Comparison of ENCODE assay signal across 9 cellular contexts in genomic region chr6:149483849-149484635, GRCh38. TPM values are rescaled to one million over a fixed set of nuclear protein-coding genes. Genes with fewer than 3 reads are reported as not detected.
A peak's percentile ranks its signal among the peaks of the same experiment; 100 is the strongest.
DNase-seq lines count a peak whose midpoint lies in the region; ATAC-seq and TF ChIP-seq lines count a peak whose summit lies in the region.
"Had no signal": no experiment of that assay in that cellular context is flagged by ENCODE, and none has a peak within 500 bp of the region (broad histone marks: within the 10 kb centered on the region; RNA-seq: fewer than 3 reads in every experiment).

No MANE protein-coding gene starts in this region.

- ATAC-seq in stimulated activated naive CD8-positive, alpha-beta T cell treated with anti-CD3 and anti-CD28 coated beads, Interleukin-15, Interleukin-2, amounts not matched to agents 100 U/mL and 50 U/mL, for 24 hours = no peak
- no peak for ATAC-seq in activated naive CD4-positive, alpha-beta T cell treated with anti-CD3 and anti-CD28 coated beads, Interleukin-2, amount 50 U/mL, for 72 hours

- H3K4me1 ChIP-seq in mucosa of rectum (ENCODE audit: control insufficient read depth in 2 of 2, insufficient read depth in 2 of 2, low read length in 2 of 2) = peaks cover 20% of the 10 kb centered on the region in 2 donors
- H3K4me1 ChIP-seq in tibial artery = peaks cover 0 to 17% (median 6%) of the 10 kb centered on the region in 4 donors

- H3K9ac ChIP-seq in mucosa of rectum (ENCODE audit: low read depth in 1 of 2, low read length in 2 of 2) = peak overlapping the region; percentile 48 to 72

- H3K9me3 ChIP-seq in mucosa of rectum (ENCODE audit: control insufficient read depth in 2 of 2, low read length in 2 of 2) = no peaks in the 10 kb centered on the region
- no peaks in the 10 kb centered on the region for H3K9me3 ChIP-seq in tibial artery

- H3K4me3 ChIP-seq in mucosa of rectum (ENCODE audit: low read length in 2 of 2) (peak overlapping the region; percentile 5 to 72), tibial artery (no peak overlapping the region)

- peak overlapping the region; percentile 100 for H3K27ac Mint-ChIP-seq in stimulated activated naive CD8-positive, alpha-beta T cell treated with anti-CD3 and anti-CD28 coated beads, Interleukin-15, Interleukin-2, amounts not matched to agents 100 ng/mL and 50 ng/mL, for 24 hours
- H3K27ac Mint-ChIP-seq in activated naive CD4-positive, alpha-beta T cell treated with anti-CD3 and anti-CD28 coated beads, Interleukin-2, amount 50 U/mL, for 72 hours = peak overlapping the region; percentile 96 to 100

- intact Hi-C loops in tibial artery (cut with DNase I; ENCODE audit: low total_unique reads) = no loop called here

- H3K36me3 Mint-ChIP-seq in stimulated activated naive CD8-positive, alpha-beta T cell treated with anti-CD3 and anti-CD28 coated beads, Interleukin-15, Interleukin-2, amounts not matched to agents 100 ng/mL and 50 ng/mL, for 24 hours (ENCODE audit: low read depth) = peaks cover 9% of the 10 kb centered on the region
- peaks cover 53 to 78% of the 10 kb centered on the region in 2 donors for H3K36me3 Mint-ChIP-seq in activated naive CD4-positive, alpha-beta T cell treated with anti-CD3 and anti-CD28 coated beads, Interleukin-2, amount 50 U/mL, for 72 hours

- no peaks in the 10 kb centered on the region for H3K36me3 ChIP-seq in mucosa of rectum (ENCODE audit: control insufficient read depth in 2 of 2, insufficient read depth in 2 of 2, low read length in 2 of 2)
- H3K36me3 ChIP-seq in tibial artery = no peaks in the 10 kb centered on the region

- no peak for DNase-seq in stimulated activated naive CD8-positive, alpha-beta T cell treated with anti-CD3 and anti-CD28 coated beads, Interleukin-15, Interleukin-2, amounts not matched to agents 100 U/mL and 50 U/mL, for 24 hours
- DNase-seq in activated naive CD4-positive, alpha-beta T cell treated with anti-CD3 and anti-CD28 coated beads, Interleukin-2, amount 50 U/mL, for 72 hours (ENCODE audit: low spot score in 2 of 2) = no peak
- no peak for DNase-seq in dedifferentiated amniotic fluid mesenchymal stem cell (ENCODE audit: extremely low spot score)
- no peak for DNase-seq in tibial artery
- DNase-seq in islet precursor cell = no peak
- no peak for DNase-seq in NCI-H2029 (lab: John Stamatoyannopoulos, UW)

- H3K4me1 Mint-ChIP-seq in stimulated activated naive CD8-positive, alpha-beta T cell treated with anti-CD3 and anti-CD28 coated beads, Interleukin-15, Interleukin-2, amounts not matched to agents 100 ng/mL and 50 ng/mL, for 24 hours (ENCODE audit: low read depth) = peaks cover 97% of the 10 kb centered on the region

- TF ChIP-seq CTCF in tibial artery (IDR thresholded peaks at IDR 0.05) = no peak

- no peaks in the 10 kb centered on the region for H3K27me3 Mint-ChIP-seq in stimulated activated naive CD8-positive, alpha-beta T cell treated with anti-CD3 and anti-CD28 coated beads, Interleukin-15, Interleukin-2, amounts not matched to agents 100 ng/mL and 50 ng/mL, for 24 hours

- H3K27me3 ChIP-seq in mucosa of rectum (ENCODE audit: control insufficient read depth in 2 of 2, insufficient read depth in 2 of 2, low read length in 2 of 2) (no peaks in the 10 kb centered on the region), tibial artery (no peaks in the 10 kb centered on the region)

- H3K9me3 Mint-ChIP-seq in stimulated activated naive CD8-positive, alpha-beta T cell treated with anti-CD3 and anti-CD28 coated beads, Interleukin-15, Interleukin-2, amounts not matched to agents 100 ng/mL and 50 ng/mL, for 24 hours = no peaks in the 10 kb centered on the region
- H3K9me3 Mint-ChIP-seq in activated naive CD4-positive, alpha-beta T cell treated with anti-CD3 and anti-CD28 coated beads, Interleukin-2, amount 50 U/mL, for 72 hours = peaks cover 0 to 5% of the 10 kb centered on the region in 2 donors

- H3K27ac ChIP-seq in mucosa of rectum (ENCODE audit: low read depth in 2 of 2, low read length in 2 of 2) (peak overlapping the region; percentile 82 to 88), tibial artery (no peak overlapping the region)

- peak overlapping the region; percentile 90 for H3K4me3 Mint-ChIP-seq in stimulated activated naive CD8-positive, alpha-beta T cell treated with anti-CD3 and anti-CD28 coated beads, Interleukin-15, Interleukin-2, amounts not matched to agents 100 ng/mL and 50 ng/mL, for 24 hours

RNA-seq across cellular contexts. Expression of gene ZC3H12D, which starts 0.8 kb away (rescaled TPM):
- 100 to 1,000 TPM in 1 of 2 donors, 10 to 100 TPM in 1; 87.1 to 186 TPM for total RNA-seq in activated naive CD4-positive, alpha-beta T cell treated with anti-CD3 and anti-CD28 coated beads, Interleukin-2, amount 50 U/mL, for 72 hours
- total RNA-seq: lung microvascular endothelial cell had no signal

Comparison
In these comparisons a context has a peak if more than half of its experiments do, and no peak if none do; other contexts are left out.
1. H3K27ac ChIP-seq: peak in mucosa of rectum (2 of 2); none in tibial artery (0 of 2).
2. H3K4me3 ChIP-seq: peak in mucosa of rectum (2 of 2); none in tibial artery (0 of 2).